In the genomic region with DNA sequence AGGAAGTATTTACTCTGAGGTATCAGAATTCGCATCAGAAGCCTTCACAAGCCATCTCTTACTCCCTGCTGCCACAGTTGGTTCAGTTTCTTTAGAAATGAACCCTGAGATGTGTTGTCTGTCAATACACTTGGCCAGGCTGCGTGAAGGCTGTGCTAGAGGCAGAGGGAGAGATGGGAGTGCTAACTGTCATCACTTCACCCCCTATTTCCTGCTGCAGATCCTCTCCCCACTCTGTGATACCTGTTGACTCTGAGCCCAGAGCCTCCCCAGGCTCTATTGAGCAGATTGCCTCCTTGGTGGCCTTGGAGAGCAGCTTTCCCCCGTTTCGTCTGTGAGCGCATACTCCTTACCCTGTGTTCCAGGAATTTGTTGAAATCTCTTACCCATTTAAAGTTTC, we compare ENCODE assay signal across 24 cellular contexts. TPM values are rescaled to one million over a fixed set of nuclear protein-coding genes. Genes with fewer than 3 reads are reported as not detected.
"Had no signal": no experiment of that assay in that cellular context is flagged by ENCODE, and none has a peak within 500 bp of the region (broad histone marks: within the 10 kb centered on the region; RNA-seq: fewer than 3 reads in every experiment).

No MANE protein-coding gene starts in this region.

- H3K36me3 ChIP-seq: esophagus squamous epithelium, heart right ventricle, prostate gland, right atrium auricular region, spleen, tibial artery, upper lobe of left lung had no signal

- H3K4me1 Mint-ChIP-seq: memory B cell; natural killer cell; stimulated activated memory B cell treated with anti-CD40 and anti-IgM and Interleukin-4, amounts not matched to agents 10 μg/mL and 1 μg/mL and 100 μg/mL, for 72 hours had no signal

- H3K27ac Mint-ChIP-seq: effector memory CD8-positive, alpha-beta T cell; memory B cell; natural killer cell; stimulated activated memory B cell treated with anti-CD40 and anti-IgM and Interleukin-4, amounts not matched to agents 10 μg/mL and 1 μg/mL and 100 μg/mL, for 72 hours had no signal

- H3K4me3 ChIP-seq: esophagus squamous epithelium, heart right ventricle, lung, prostate gland, right atrium auricular region, spleen, testis, tibial artery, upper lobe of left lung had no signal

- H3K36me3 Mint-ChIP-seq: memory B cell; natural killer cell; stimulated activated memory B cell treated with anti-CD40 and anti-IgM and Interleukin-4, amounts not matched to agents 10 μg/mL and 1 μg/mL and 100 μg/mL, for 72 hours had no signal

- H3K9me3 Mint-ChIP-seq: effector memory CD8-positive, alpha-beta T cell; natural killer cell; neural crest cell; stimulated activated memory B cell treated with anti-CD40 and anti-IgM and Interleukin-4, amounts not matched to agents 10 μg/mL and 1 μg/mL and 100 μg/mL, for 72 hours had no signal

- H2AFZ ChIP-seq: parathyroid adenoma had no signal

- DNase-seq: cortex of kidney; effector memory CD8-positive, alpha-beta T cell; erythroblast; esophagus squamous epithelium; foreskin melanocyte; glutamatergic neuron; heart right ventricle; hippocampal formation; kidney; natural killer cell; spleen; stimulated activated CD4-positive, alpha-beta T cell treated with anti-CD3 and anti-CD28 coated beads, Interleukin-4, amount 100 ng/mL, for 4 hours; stimulated activated naive CD8-positive, alpha-beta T cell treated with anti-CD3 and anti-CD28 coated beads, Interleukin-15, Interleukin-2, amounts not matched to agents 100 U/mL and 50 U/mL, for 24 hours; substantia nigra; testis; tibial artery; upper lobe of left lung had no signal

- H3K4me3 Mint-ChIP-seq: effector memory CD8-positive, alpha-beta T cell; memory B cell; natural killer cell; neural crest cell; stimulated activated memory B cell treated with anti-CD40 and anti-IgM and Interleukin-4, amounts not matched to agents 10 μg/mL and 1 μg/mL and 100 μg/mL, for 72 hours had no signal

- H3K9ac ChIP-seq: parathyroid adenoma had no signal

- H3K27me3 ChIP-seq: esophagus squamous epithelium, right atrium auricular region, testis, tibial artery, upper lobe of left lung had no signal

- H3K79me2 ChIP-seq: parathyroid adenoma had no signal

- H3K27ac ChIP-seq: esophagus squamous epithelium, heart right ventricle, parathyroid adenoma, prostate gland, right atrium auricular region, spleen, testis, tibial artery, upper lobe of left lung had no signal

- H3K4me1 ChIP-seq: parathyroid adenoma, prostate gland, right atrium auricular region, spleen, testis, tibial artery, upper lobe of left lung had no signal

- H3K9me3 ChIP-seq: esophagus squamous epithelium, heart right ventricle, prostate gland, right atrium auricular region, spleen, testis, tibial artery, upper lobe of left lung had no signal

RNA-seq across cellular contexts. Expression of gene FHIP1A, which starts 34.8 kb away (rescaled TPM):
- total RNA-seq: neural crest cell had no signal
